9 cellular contexts compared by ENCODE assay signal in the genomic region with DNA sequence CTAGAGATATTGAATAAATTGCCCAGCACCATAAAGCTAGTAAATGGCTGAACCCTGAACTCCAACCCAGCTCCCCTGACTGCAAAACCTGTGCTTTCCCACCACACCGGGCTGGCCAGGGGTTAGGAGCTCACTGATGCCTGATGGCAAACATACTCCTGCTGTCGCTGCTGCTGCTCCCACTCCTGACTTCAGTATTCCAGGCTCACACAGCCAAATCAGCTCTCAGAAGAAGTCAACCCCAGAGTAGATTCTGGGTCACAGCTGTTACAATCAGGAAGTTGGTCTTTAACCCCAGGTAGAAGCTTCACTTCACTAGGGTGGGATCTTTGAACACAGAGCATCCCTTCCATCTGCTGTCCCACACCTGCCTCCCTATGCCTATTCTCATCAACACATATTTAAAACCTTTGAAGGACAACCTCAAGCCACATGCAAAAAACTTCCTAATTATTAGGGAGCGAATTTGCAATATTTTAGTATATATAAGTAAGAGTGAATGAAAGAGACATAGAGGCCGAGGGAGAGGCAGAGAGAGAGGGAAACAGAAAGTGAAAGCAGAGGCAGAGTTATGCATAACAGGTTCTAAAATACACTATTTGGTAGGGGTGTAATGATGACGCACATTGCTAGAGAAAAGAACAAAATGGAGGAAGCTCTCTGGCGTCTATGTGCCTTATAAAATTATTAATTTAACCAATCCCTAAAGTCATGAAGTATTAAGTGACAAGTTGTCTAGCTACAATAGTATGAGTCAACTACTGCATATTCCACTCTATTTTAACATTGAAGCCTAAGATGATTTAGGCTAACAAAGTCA.
A peak's percentile ranks its signal among the peaks of the same experiment; 100 is the strongest.
DNase-seq lines count a peak whose midpoint lies in the region; ATAC-seq and TF ChIP-seq lines count a peak whose summit lies in the region.
"Had no signal": no experiment of that assay in that cellular context is flagged by ENCODE, and none has a peak within 500 bp of the region (broad histone marks: within the 10 kb centered on the region; RNA-seq: fewer than 3 reads in every experiment).

No MANE protein-coding gene starts in this region.

- peak overlapping the region; percentile 70 for H3K4me3 Mint-ChIP-seq in activated naive CD4-positive, alpha-beta T cell treated with anti-CD3 and anti-CD28 coated beads for 36 hours
- H3K4me3 Mint-ChIP-seq: dendritic cell treated with granulocyte-macrophage colony-stimulating factor and Interleukin-4, amounts not matched to agents 40 ng/mL and 50 ng/mL, for 4 days had no signal

- peak overlapping the region; percentile 22 for H3K9ac ChIP-seq in muscle layer of colon (ENCODE audit: low read length)

- ATAC-seq in HG02884 (IDR thresholded peaks at IDR 0.05; ENCODE audit: unreplicated experiment): peak; percentile 89

- intact Hi-C loops in activated naive CD4-positive, alpha-beta T cell treated with anti-CD3 and anti-CD28 coated beads for 36 hours (cut with micrococcal nuclease): loop anchor here (1.0 to 10.0 kb wide), 5 partner anchors 15 to 1999 kb away; partner anchors contain the start of gene AKAP11

- no peaks in the 10 kb centered on the region for H3K27me3 ChIP-seq in muscle layer of colon (ENCODE audit: control insufficient read depth in 1 of 2, insufficient read depth in 2 of 2, low read length in 2 of 2)

- peak; percentile 27 for DNase-seq in activated naive CD4-positive, alpha-beta T cell treated with anti-CD3 and anti-CD28 coated beads for 36 hours
- DNase-seq in activated naive CD4-positive, alpha-beta T cell (lab: John Stamatoyannopoulos, UW): no peak
- DNase-seq in RWPE1 (ENCODE audit: low spot score) (peak; percentile 48), OCI-M2 (lab: John Stamatoyannopoulos, UW; ENCODE audit: unreplicated experiment) (no peak), SKM-1 treated with dmso at 0.1 percent for 144 hours (lab: John Stamatoyannopoulos, UW; ENCODE audit: unreplicated experiment) (no peak)

- POLR2A ChIA-PET in RWPE1 (lab: Yijun Ruan, JAX; ENCODE audit: low non-redundant PET): no interaction called here

- no peaks in the 10 kb centered on the region for H3K27me3 Mint-ChIP-seq in activated naive CD4-positive, alpha-beta T cell treated with anti-CD3 and anti-CD28 coated beads for 36 hours (ENCODE audit: low read depth)

- no peak for TF ChIP-seq CTCF in RWPE1 (conservative IDR thresholded peaks at IDR 0.05; ENCODE audit: low read depth)

- H3K9me3 Mint-ChIP-seq in activated naive CD4-positive, alpha-beta T cell treated with anti-CD3 and anti-CD28 coated beads for 36 hours: no peaks in the 10 kb centered on the region

- CTCF ChIA-PET in activated naive CD4-positive, alpha-beta T cell treated with anti-CD3 and anti-CD28 coated beads for 36 hours (lab: Charles Lee): interaction anchor here (1.1 to 1.4 kb wide), 2 partner anchors 33 to 160 kb away, joined by 3 read pairs; no protein-coding TSS in a partner anchor
- CTCF ChIA-PET in RWPE1 (lab: Yijun Ruan, JAX): no interaction called here

- H3K4me3 ChIP-seq in muscle layer of colon (ENCODE audit: low read depth in 1 of 2, low read length in 2 of 2): peak overlapping the region; percentile 9 to 17

- H3K36me3 Mint-ChIP-seq in activated naive CD4-positive, alpha-beta T cell treated with anti-CD3 and anti-CD28 coated beads for 36 hours (ENCODE audit: low read depth): no peaks in the 10 kb centered on the region

- peaks cover 69% of the 10 kb centered on the region for H3K4me1 ChIP-seq in muscle layer of colon (ENCODE audit: insufficient read depth, low read length)

- H3K4me1 Mint-ChIP-seq in activated naive CD4-positive, alpha-beta T cell treated with anti-CD3 and anti-CD28 coated beads for 36 hours (ENCODE audit: low read depth): peaks cover 65% of the 10 kb centered on the region

- H3K27ac ChIP-seq in RWPE1 (no peak overlapping the region; the same call in 1 of the 2 replicates), cingulate gyrus (ENCODE audit: low read depth, low read length) (peak overlapping the region; percentile 83), muscle layer of colon (ENCODE audit: low read depth, low read length) (peak overlapping the region; percentile 86)

- H3K36me3 ChIP-seq in muscle layer of colon (ENCODE audit: insufficient read depth, low read length): no peaks in the 10 kb centered on the region

- no peaks in the 10 kb centered on the region for H3K9me3 ChIP-seq in muscle layer of colon (ENCODE audit: low read length)

- peak overlapping the region; percentile 89 for H3K27ac Mint-ChIP-seq in activated naive CD4-positive, alpha-beta T cell treated with anti-CD3 and anti-CD28 coated beads for 36 hours
- H3K27ac Mint-ChIP-seq: dendritic cell treated with granulocyte-macrophage colony-stimulating factor and Interleukin-4, amounts not matched to agents 40 ng/mL and 50 ng/mL, for 4 days had no signal

Comparison
In these comparisons a context has a peak if more than half of its experiments do, and no peak if none do; other contexts are left out.
1. DNase-seq: peak in activated naive CD4-positive, alpha-beta T cell treated with anti-CD3 and anti-CD28 coated beads for 36 hours (single experiment) and RWPE1 (single experiment); none in activated naive CD4-positive, alpha-beta T cell (0 of 4), OCI-M2 (single experiment) and SKM-1 treated with dmso at 0.1 percent for 144 hours (single experiment).